In genomic region chr7:87918740-87919139, GRCh38 we compare ENCODE assay signal across 1 cellular context.
TF ChIP-seq lines count a peak whose summit lies in the region.

No MANE protein-coding gene starts in this region.

TF ChIP-seq in GM12878, 131 proteins besides CTCF, POLR2A, EP300 and RAD21:
- TF ChIP-seq CBX3 (IDR thresholded peaks at IDR 0.05; ENCODE audit: borderline replicate concordance, low read depth) (no peak), HSF1 (IDR thresholded peaks at IDR 0.05; ENCODE audit: low read depth, low read length) (no peak), PAX8 (IDR thresholded peaks at IDR 0.05) (no peak), TAF1 (IDR thresholded peaks at IDR 0.05; ENCODE audit: borderline replicate concordance, low read depth, low read length) (no peak), BMI1 (IDR thresholded peaks at IDR 0.05; ENCODE audit: borderline replicate concordance) (no peak), RUNX3 (IDR thresholded peaks at IDR 0.05; ENCODE audit: low read length) (no peak)
- TF ChIP-seq, protein P1, sequence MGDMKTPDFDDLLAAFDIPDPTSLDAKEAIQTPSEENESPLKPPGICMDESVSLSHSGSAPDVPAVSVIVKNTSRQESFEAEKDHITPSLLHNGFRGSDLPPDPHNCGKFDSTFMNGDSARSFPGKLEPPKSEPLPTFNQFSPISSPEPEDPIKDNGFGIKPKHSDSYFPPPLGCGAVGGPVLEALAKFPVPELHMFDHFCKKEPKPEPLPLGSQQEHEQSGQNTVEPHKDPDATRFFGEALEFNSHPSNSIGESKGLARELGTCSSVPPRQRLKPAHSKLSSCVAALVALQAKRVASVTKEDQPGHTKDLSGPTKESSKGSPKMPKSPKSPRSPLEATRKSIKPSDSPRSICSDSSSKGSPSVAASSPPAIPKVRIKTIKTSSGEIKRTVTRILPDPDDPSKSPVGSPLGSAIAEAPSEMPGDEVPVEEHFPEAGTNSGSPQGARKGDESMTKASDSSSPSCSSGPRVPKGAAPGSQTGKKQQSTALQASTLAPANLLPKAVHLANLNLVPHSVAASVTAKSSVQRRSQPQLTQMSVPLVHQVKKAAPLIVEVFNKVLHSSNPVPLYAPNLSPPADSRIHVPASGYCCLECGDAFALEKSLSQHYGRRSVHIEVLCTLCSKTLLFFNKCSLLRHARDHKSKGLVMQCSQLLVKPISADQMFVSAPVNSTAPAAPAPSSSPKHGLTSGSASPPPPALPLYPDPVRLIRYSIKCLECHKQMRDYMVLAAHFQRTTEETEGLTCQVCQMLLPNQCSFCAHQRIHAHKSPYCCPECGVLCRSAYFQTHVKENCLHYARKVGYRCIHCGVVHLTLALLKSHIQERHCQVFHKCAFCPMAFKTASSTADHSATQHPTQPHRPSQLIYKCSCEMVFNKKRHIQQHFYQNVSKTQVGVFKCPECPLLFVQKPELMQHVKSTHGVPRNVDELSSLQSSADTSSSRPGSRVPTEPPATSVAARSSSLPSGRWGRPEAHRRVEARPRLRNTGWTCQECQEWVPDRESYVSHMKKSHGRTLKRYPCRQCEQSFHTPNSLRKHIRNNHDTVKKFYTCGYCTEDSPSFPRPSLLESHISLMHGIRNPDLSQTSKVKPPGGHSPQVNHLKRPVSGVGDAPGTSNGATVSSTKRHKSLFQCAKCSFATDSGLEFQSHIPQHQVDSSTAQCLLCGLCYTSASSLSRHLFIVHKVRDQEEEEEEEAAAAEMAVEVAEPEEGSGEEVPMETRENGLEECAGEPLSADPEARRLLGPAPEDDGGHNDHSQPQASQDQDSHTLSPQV (IDR thresholded peaks at IDR 0.05): no peak
- TF ChIP-seq, protein P2, sequence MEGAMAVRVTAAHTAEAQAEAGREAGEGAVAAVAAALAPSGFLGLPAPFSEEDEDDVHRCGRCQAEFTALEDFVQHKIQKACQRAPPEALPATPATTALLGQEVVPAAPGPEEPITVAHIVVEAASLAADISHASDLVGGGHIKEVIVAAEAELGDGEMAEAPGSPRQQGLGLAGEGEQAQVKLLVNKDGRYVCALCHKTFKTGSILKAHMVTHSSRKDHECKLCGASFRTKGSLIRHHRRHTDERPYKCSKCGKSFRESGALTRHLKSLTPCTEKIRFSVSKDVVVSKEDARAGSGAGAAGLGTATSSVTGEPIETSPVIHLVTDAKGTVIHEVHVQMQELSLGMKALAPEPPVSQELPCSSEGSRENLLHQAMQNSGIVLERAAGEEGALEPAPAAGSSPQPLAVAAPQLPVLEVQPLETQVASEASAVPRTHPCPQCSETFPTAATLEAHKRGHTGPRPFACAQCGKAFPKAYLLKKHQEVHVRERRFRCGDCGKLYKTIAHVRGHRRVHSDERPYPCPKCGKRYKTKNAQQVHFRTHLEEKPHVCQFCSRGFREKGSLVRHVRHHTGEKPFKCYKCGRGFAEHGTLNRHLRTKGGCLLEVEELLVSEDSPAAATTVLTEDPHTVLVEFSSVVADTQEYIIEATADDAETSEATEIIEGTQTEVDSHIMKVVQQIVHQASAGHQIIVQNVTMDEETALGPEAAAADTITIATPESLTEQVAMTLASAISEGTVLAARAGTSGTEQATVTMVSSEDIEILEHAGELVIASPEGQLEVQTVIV (IDR thresholded peaks at IDR 0.05; ENCODE audit: borderline replicate concordance, partially characterized antibody): no peak
- TF ChIP-seq, protein P3, sequence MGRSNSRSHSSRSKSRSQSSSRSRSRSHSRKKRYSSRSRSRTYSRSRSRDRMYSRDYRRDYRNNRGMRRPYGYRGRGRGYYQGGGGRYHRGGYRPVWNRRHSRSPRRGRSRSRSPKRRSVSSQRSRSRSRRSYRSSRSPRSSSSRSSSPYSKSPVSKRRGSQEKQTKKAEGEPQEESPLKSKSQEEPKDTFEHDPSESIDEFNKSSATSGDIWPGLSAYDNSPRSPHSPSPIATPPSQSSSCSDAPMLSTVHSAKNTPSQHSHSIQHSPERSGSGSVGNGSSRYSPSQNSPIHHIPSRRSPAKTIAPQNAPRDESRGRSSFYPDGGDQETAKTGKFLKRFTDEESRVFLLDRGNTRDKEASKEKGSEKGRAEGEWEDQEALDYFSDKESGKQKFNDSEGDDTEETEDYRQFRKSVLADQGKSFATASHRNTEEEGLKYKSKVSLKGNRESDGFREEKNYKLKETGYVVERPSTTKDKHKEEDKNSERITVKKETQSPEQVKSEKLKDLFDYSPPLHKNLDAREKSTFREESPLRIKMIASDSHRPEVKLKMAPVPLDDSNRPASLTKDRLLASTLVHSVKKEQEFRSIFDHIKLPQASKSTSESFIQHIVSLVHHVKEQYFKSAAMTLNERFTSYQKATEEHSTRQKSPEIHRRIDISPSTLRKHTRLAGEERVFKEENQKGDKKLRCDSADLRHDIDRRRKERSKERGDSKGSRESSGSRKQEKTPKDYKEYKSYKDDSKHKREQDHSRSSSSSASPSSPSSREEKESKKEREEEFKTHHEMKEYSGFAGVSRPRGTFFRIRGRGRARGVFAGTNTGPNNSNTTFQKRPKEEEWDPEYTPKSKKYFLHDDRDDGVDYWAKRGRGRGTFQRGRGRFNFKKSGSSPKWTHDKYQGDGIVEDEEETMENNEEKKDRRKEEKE (IDR thresholded peaks at IDR 0.05): no peak
TF ChIP-seq in GM12878: peak in this region for 0.
